ENCODE assay signal across 25 cellular contexts in the genomic region with DNA sequence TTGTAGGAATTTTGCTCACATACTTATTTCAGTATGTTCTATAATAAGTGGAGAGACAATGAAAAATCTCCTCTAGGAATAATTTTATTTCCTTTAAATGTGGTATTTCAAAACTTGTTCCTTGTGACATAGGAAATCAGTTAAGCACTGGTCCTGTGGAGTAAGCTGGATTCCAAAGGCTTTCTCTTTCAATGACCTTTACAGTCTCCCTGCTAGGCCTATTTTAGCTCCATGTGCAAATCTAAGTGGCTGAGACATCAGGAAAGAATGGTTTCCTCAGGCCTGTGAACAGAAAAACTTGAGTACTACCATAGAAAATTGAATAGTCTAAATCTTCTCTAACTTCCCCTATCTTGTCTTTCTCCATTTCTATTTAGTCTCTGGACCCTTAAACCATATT.
"Had no signal": no experiment of that assay in that cellular context is flagged by ENCODE, and none has a peak within 500 bp of the region (broad histone marks: within the 10 kb centered on the region; RNA-seq: fewer than 3 reads in every experiment).

No MANE protein-coding gene starts in this region.

- H2AFZ ChIP-seq: hepatocyte had no signal

- H3K9me3 ChIP-seq: neutrophil, tibial artery, uterus had no signal

- H3K27me3 ChIP-seq: dorsolateral prefrontal cortex, hepatocyte, neutrophil, tibial artery, uterus had no signal

- H3K36me3 Mint-ChIP-seq: activated naive CD4-positive, alpha-beta T cell treated with anti-CD3 and anti-CD28 coated beads, Interleukin-2, amount 50 U/mL, for 24 hours; brain; natural killer cell treated with Interleukin-12 subunit alpha and Interleukin-12 subunit beta and Interleukin-15 and Interleukin-18, amount 100 ng/mL, for 72 hours had no signal

- H3K4me3 Mint-ChIP-seq: activated CD4-positive, alpha-beta T cell treated with anti-CD3 and anti-CD28 coated beads for 36 hours; activated naive CD4-positive, alpha-beta T cell treated with anti-CD3 and anti-CD28 coated beads, Interleukin-2, amount 50 U/mL, for 24 hours; brain; endodermal cell; natural killer cell treated with Interleukin-12 subunit alpha and Interleukin-12 subunit beta and Interleukin-15 and Interleukin-18, amount 100 ng/mL, for 72 hours; T-helper 2 cell treated with Interferon-gamma antibody and Interleukin-4, amounts not matched to agents 5 μg/mL and 100 μg/mL, for 36 hours; WTC11 had no signal

- H3K27ac Mint-ChIP-seq: activated CD4-positive, alpha-beta T cell treated with anti-CD3 and anti-CD28 coated beads for 36 hours; activated naive CD4-positive, alpha-beta T cell treated with anti-CD3 and anti-CD28 coated beads, Interleukin-2, amount 50 U/mL, for 24 hours; endodermal cell; natural killer cell treated with Interleukin-12 subunit alpha and Interleukin-12 subunit beta and Interleukin-15 and Interleukin-18, amount 100 ng/mL, for 72 hours; T-helper 2 cell treated with Interferon-gamma antibody and Interleukin-4, amounts not matched to agents 5 μg/mL and 100 μg/mL, for 36 hours; WTC11 had no signal

- ATAC-seq: activated CD4-positive, alpha-beta T cell treated with anti-CD3 and anti-CD28 coated beads for 36 hours; left cardiac atrium; lower lobe of right lung; natural killer cell treated with Interleukin-12 subunit alpha and Interleukin-12 subunit beta and Interleukin-15 and Interleukin-18, amount 100 ng/mL, for 72 hours; WTC11 had no signal

- H3K36me3 ChIP-seq: lower lobe of right lung, neutrophil, tibial artery, uterus had no signal

- DNase-seq: activated CD4-positive, alpha-beta T cell treated with anti-CD3 and anti-CD28 coated beads for 36 hours; activated CD4-positive, alpha-beta T cell treated with anti-CD3 and anti-CD28 coated beads, Interleukin-2, amount 50 U/mL, for 48 hours; activated gamma-delta T cell; amygdala; caudate nucleus; dorsolateral prefrontal cortex; endodermal cell; left cardiac atrium; lower lobe of right lung; posterior cingulate gyrus; stimulated activated CD4-positive, alpha-beta T cell treated with anti-CD3 and anti-CD28 coated beads, Interleukin-12 subunit alpha, Interleukin-12 subunit beta, amount 100 ng/mL, for 4 hours; stimulated activated CD4-positive, alpha-beta T cell treated with anti-CD3 and anti-CD28 coated beads, Interleukin-1b, Interleukin-23, amount 100 ng/mL, for 48 hours; stimulated activated CD8-positive, alpha-beta memory T cell treated with anti-CD3 and anti-CD28 coated beads, Interleukin-4, amount 100 ng/mL, for 48 hours; stimulated activated naive CD4-positive, alpha-beta T cell treated with Interleukin-2 at 50 U/mL for 16 hours; substantia nigra; tibial artery; uterus had no signal

- H3K4me1 Mint-ChIP-seq: activated CD4-positive, alpha-beta T cell treated with anti-CD3 and anti-CD28 coated beads for 36 hours; activated naive CD4-positive, alpha-beta T cell treated with anti-CD3 and anti-CD28 coated beads, Interleukin-2, amount 50 U/mL, for 24 hours; brain; endodermal cell had no signal

- H3K9me3 Mint-ChIP-seq: endodermal cell; T-helper 2 cell treated with Interferon-gamma antibody and Interleukin-4, amounts not matched to agents 5 μg/mL and 100 μg/mL, for 36 hours had no signal

- H3K27me3 Mint-ChIP-seq: activated CD4-positive, alpha-beta T cell treated with anti-CD3 and anti-CD28 coated beads for 36 hours; natural killer cell treated with Interleukin-12 subunit alpha and Interleukin-12 subunit beta and Interleukin-15 and Interleukin-18, amount 100 ng/mL, for 72 hours had no signal

- H3K4me2 ChIP-seq: hepatocyte had no signal

- H3K27ac ChIP-seq: dorsolateral prefrontal cortex, epithelial cell of prostate, hepatocyte, lower lobe of right lung, neutrophil, tibial artery, uterus had no signal

- H3K4me3 ChIP-seq: dorsolateral prefrontal cortex, hepatocyte, lower lobe of right lung, tibial artery, uterus had no signal

- H3K79me2 ChIP-seq: hepatocyte had no signal

- H3K4me1 ChIP-seq: lower lobe of right lung, tibial artery, uterus had no signal
